Comparison of ENCODE assay signal across 9 cellular contexts in genomic region chr2:129330504-129330903, GRCh38.
"Had no signal": no experiment of that assay in that cellular context is flagged by ENCODE, and none has a peak within 500 bp of the region (broad histone marks: within the 10 kb centered on the region; RNA-seq: fewer than 3 reads in every experiment).

No MANE protein-coding gene starts in this region.

- H3K36me3 ChIP-seq: HAP-1 had no signal

- H3K4me3 ChIP-seq: GM23248, GM23338, HAP-1 had no signal

- H3K4me3 Mint-ChIP-seq: GM23338, H9, HFFc6 had no signal

- ATAC-seq: GM23338, HCT116 had no signal

- H3K9me3 ChIP-seq: HAP-1 had no signal

- H3K4me1 Mint-ChIP-seq: GM23338 had no signal

- H3K27ac Mint-ChIP-seq: GM23338, H9, HFFc6 had no signal

- H3K4me1 ChIP-seq: HAP-1 had no signal

- DNase-seq: GM23248, GOT3, H7, H9, HCEC 1CT, HFFc6 had no signal
